ENCODE assay signal across 12 cellular contexts in genomic region chr12:109944975-109945374, GRCh38. TPM values are rescaled to one million over a fixed set of nuclear protein-coding genes. Genes with fewer than 3 reads are reported as not detected.
DNase-seq lines count a peak whose midpoint lies in the region; ATAC-seq and TF ChIP-seq lines count a peak whose summit lies in the region.
"Had no signal": no experiment of that assay in that cellular context is flagged by ENCODE, and none has a peak within 500 bp of the region (broad histone marks: within the 10 kb centered on the region; RNA-seq: fewer than 3 reads in every experiment).

No MANE protein-coding gene starts in this region.

- H3K4me3 ChIP-seq in aorta (ENCODE audit: low read length in 2 of 2): no peak overlapping the region
- H3K4me3 ChIP-seq: SK-N-MC had no signal

- no peak for TF ChIP-seq CTCF in RWPE1 (conservative IDR thresholded peaks at IDR 0.05; ENCODE audit: low read depth)

- H3K9me3 ChIP-seq in aorta (ENCODE audit: control insufficient read depth, low read length): no peaks in the 10 kb centered on the region

- ATAC-seq in aorta (ENCODE audit: low FRiP score) (peak; percentile 51), HG03045 (IDR thresholded peaks at IDR 0.05; ENCODE audit: unreplicated experiment) (no peak)
- ATAC-seq: naive thymus-derived CD8-positive, alpha-beta T cell had no signal

- H3K36me3 ChIP-seq in aorta (ENCODE audit: control insufficient read depth in 1 of 2, insufficient read depth in 2 of 2, low read length in 1 of 2): peaks cover 0 to 1% of the 10 kb centered on the region in 2 donors

- peaks cover 27% of the 10 kb centered on the region for H3K4me1 Mint-ChIP-seq in activated T-cell treated with anti-CD3 and anti-CD28 coated beads, Interleukin-2, amount 50 U/mL, for 24 hours (ENCODE audit: low read depth)

- no peaks in the 10 kb centered on the region for H3K9me3 Mint-ChIP-seq in activated T-cell treated with anti-CD3 and anti-CD28 coated beads, Interleukin-2, amount 50 U/mL, for 24 hours
- H3K9me3 Mint-ChIP-seq: naive thymus-derived CD8-positive, alpha-beta T cell had no signal

- CTCF ChIA-PET in RWPE1 (lab: Yijun Ruan, JAX): no interaction called here

- 25% methylated on average over 13 of the region's 13 CpGs for WGBS in aorta, 2 donors

- no peaks in the 10 kb centered on the region for H3K27me3 Mint-ChIP-seq in activated T-cell treated with anti-CD3 and anti-CD28 coated beads, Interleukin-2, amount 50 U/mL, for 24 hours
- H3K27me3 Mint-ChIP-seq: naive thymus-derived CD8-positive, alpha-beta T cell had no signal

- intact Hi-C loops in aorta (cut with DNase I): no loop called here

- H3K36me3 Mint-ChIP-seq in activated T-cell treated with anti-CD3 and anti-CD28 coated beads, Interleukin-2, amount 50 U/mL, for 24 hours (ENCODE audit: low read depth): peaks cover 77% of the 10 kb centered on the region

- H3K4me3 Mint-ChIP-seq in activated T-cell treated with anti-CD3 and anti-CD28 coated beads, Interleukin-2, amount 50 U/mL, for 24 hours: no peak overlapping the region
- H3K4me3 Mint-ChIP-seq: naive thymus-derived CD8-positive, alpha-beta T cell had no signal

- no peaks in the 10 kb centered on the region for H3K27me3 ChIP-seq in aorta (ENCODE audit: control insufficient read depth in 1 of 2, insufficient read depth in 2 of 2, low read length in 1 of 2)

- H3K27ac ChIP-seq in aorta (ENCODE audit: low read depth in 1 of 2, low read length in 2 of 2): no peak overlapping the region
- H3K27ac ChIP-seq in RWPE1: no peak overlapping the region
- H3K27ac ChIP-seq: SK-N-MC had no signal

- no peaks in the 10 kb centered on the region for H3K4me1 ChIP-seq in aorta (ENCODE audit: control insufficient read depth in 1 of 2, insufficient read depth in 2 of 2, low read length in 2 of 2)

- peak overlapping the region; percentile 53 for H3K27ac Mint-ChIP-seq in activated T-cell treated with anti-CD3 and anti-CD28 coated beads, Interleukin-2, amount 50 U/mL, for 24 hours

- POLR2A ChIA-PET in RWPE1 (lab: Yijun Ruan, JAX; ENCODE audit: low non-redundant PET): interaction anchor here (0.6 kb wide), 1 partner anchor 14 kb away, joined by 3 read pairs; no protein-coding TSS in a partner anchor

- no peak for DNase-seq in activated T-cell treated with anti-CD3 and anti-CD28 coated beads, Interleukin-2, amount 50 U/mL, for 24 hours
- no peak for DNase-seq in activated T-cell treated with anti-CD3 and anti-CD28 coated beads, Interleukin-2, amount 50 U/mL, for 1 hour
- DNase-seq in fibroblast of peridontal ligament (ENCODE audit: extremely low read depth) (peak; percentile 58), medulla oblongata (ENCODE audit: extremely low spot score) (peak; percentile 38), aorta (peak in 1 of 2 donors; percentile 52), RWPE1 (ENCODE audit: low spot score) (no peak), T-helper 9 cell (no peak)
- DNase-seq: ACHN; naive thymus-derived CD8-positive, alpha-beta T cell; NCI-H2081 had no signal

RNA-seq across cellular contexts. Expression of gene TCHP, which starts 44.9 kb away (rescaled TPM):
- 10 to 100 TPM in 1 of 2 donors, 1 to 10 TPM in 1; 9.8 to 21.1 TPM for total RNA-seq in aorta
- 10 to 100 TPM in 1 of 2 donors, 1 to 10 TPM in 1; 4.3 to 14.6 TPM for polyA plus RNA-seq in aorta

RNA-seq across cellular contexts. Expression of gene GIT2, which starts 51.2 kb away (rescaled TPM):
- total RNA-seq in aorta: 10 to 100 TPM; 54.3 to 78.0 TPM
- polyA plus RNA-seq in aorta: 10 to 100 TPM in 1 of 2 donors, 1 to 10 TPM in 1; 9.3 to 24.8 TPM

RNA-seq across cellular contexts. Expression of gene ANKRD13A, which starts 54.3 kb away (rescaled TPM):
- 10 to 100 TPM; 50.0 to 61.9 TPM for total RNA-seq in aorta
- polyA plus RNA-seq in aorta: 10 to 100 TPM; 16.5 to 24.7 TPM

Comparison
In these comparisons a context has a peak if more than half of its experiments do, and no peak if none do; other contexts are left out.
1. DNase-seq: peak in fibroblast of peridontal ligament (single experiment) and medulla oblongata (single experiment); none in activated T-cell treated with anti-CD3 and anti-CD28 coated beads, Interleukin-2, amount 50 U/mL, for 24 hours (single experiment), activated T-cell treated with anti-CD3 and anti-CD28 coated beads, Interleukin-2, amount 50 U/mL, for 1 hour (single experiment), RWPE1 (single experiment) and T-helper 9 cell (single experiment).